ENCODE assay signal across 8 cellular contexts in genomic region chr6:109269057-109269456, GRCh38.
"Had no signal": no experiment of that assay in that cellular context is flagged by ENCODE, and none has a peak within 500 bp of the region (broad histone marks: within the 10 kb centered on the region; RNA-seq: fewer than 3 reads in every experiment).

No MANE protein-coding gene starts in this region.

- ATAC-seq: GM12878 had no signal

- FAIRE-seq: G401.6, GM12878, GM12891, GM12892, GM18507, GM19239 had no signal

- DNase-seq: GDM1, GF-D8 had no signal

- H3K4me3 ChIP-seq: GM12878 had no signal
